ENCODE assay signal across 1 cellular context in genomic region chr2:145012214-145012670, GRCh38.
TF ChIP-seq lines count a peak whose summit lies in the region.

No MANE protein-coding gene starts in this region.

TF ChIP-seq in HEK293, 187 proteins besides CTCF, POLR2A, EP300 and RAD21 (continued from another document):
- TF ChIP-seq ZBTB20 (tag by site-specific recombination; IDR thresholded peaks at IDR 0.05) (peak; percentile 93), ZNF747 (tag by site-specific recombination; IDR thresholded peaks at IDR 0.05) (no peak), HOXD13 (CRISPR knock-in tag; IDR thresholded peaks at IDR 0.05; ENCODE audit: borderline replicate concordance) (0 out of 2 replicates have a peak, but pooled peaks have one; percentile 44), ZNF677 (tag by site-specific recombination; IDR thresholded peaks at IDR 0.05) (no peak), ZSCAN30 (tag by site-specific recombination; IDR thresholded peaks at IDR 0.05) (peak; percentile 20; the same call in 1 of the 2 replicates), ZNF529 (tag by site-specific recombination; IDR thresholded peaks at IDR 0.05; ENCODE audit: insufficient replicate concordance) (no peak), GFI1B (tag by site-specific recombination; IDR thresholded peaks at IDR 0.05) (no peak), ZNF10 (tag by site-specific recombination; IDR thresholded peaks at IDR 0.05) (no peak), ZXDB (tag by site-specific recombination; IDR thresholded peaks at IDR 0.05) (0 out of 2 replicates have a peak, but pooled peaks have one; percentile 49), BCL6B (tag by site-specific recombination; IDR thresholded peaks at IDR 0.05) (no peak), ZNF558 (tag by site-specific recombination; IDR thresholded peaks at IDR 0.05) (no peak), ZNF843 (tag by site-specific recombination; IDR thresholded peaks at IDR 0.05) (peak; percentile 80), PATZ1 (tag by site-specific recombination; IDR thresholded peaks at IDR 0.05) (no peak), ZNF623 (tag by site-specific recombination; IDR thresholded peaks at IDR 0.05) (no peak), ZNF561 (tag by site-specific recombination; IDR thresholded peaks at IDR 0.05; ENCODE audit: borderline replicate concordance) (peak; percentile 88), PRDM4 (tag by site-specific recombination; IDR thresholded peaks at IDR 0.05) (no peak)
- TF ChIP-seq, protein P1, sequence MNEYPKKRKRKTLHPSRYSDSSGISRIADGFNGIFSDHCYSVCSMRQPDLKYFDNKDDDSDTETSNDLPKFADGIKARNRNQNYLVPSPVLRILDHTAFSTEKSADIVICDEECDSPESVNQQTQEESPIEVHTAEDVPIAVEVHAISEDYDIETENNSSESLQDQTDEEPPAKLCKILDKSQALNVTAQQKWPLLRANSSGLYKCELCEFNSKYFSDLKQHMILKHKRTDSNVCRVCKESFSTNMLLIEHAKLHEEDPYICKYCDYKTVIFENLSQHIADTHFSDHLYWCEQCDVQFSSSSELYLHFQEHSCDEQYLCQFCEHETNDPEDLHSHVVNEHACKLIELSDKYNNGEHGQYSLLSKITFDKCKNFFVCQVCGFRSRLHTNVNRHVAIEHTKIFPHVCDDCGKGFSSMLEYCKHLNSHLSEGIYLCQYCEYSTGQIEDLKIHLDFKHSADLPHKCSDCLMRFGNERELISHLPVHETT (tag by site-specific recombination; IDR thresholded peaks at IDR 0.05) = no peak
- TF ChIP-seq, protein P2, sequence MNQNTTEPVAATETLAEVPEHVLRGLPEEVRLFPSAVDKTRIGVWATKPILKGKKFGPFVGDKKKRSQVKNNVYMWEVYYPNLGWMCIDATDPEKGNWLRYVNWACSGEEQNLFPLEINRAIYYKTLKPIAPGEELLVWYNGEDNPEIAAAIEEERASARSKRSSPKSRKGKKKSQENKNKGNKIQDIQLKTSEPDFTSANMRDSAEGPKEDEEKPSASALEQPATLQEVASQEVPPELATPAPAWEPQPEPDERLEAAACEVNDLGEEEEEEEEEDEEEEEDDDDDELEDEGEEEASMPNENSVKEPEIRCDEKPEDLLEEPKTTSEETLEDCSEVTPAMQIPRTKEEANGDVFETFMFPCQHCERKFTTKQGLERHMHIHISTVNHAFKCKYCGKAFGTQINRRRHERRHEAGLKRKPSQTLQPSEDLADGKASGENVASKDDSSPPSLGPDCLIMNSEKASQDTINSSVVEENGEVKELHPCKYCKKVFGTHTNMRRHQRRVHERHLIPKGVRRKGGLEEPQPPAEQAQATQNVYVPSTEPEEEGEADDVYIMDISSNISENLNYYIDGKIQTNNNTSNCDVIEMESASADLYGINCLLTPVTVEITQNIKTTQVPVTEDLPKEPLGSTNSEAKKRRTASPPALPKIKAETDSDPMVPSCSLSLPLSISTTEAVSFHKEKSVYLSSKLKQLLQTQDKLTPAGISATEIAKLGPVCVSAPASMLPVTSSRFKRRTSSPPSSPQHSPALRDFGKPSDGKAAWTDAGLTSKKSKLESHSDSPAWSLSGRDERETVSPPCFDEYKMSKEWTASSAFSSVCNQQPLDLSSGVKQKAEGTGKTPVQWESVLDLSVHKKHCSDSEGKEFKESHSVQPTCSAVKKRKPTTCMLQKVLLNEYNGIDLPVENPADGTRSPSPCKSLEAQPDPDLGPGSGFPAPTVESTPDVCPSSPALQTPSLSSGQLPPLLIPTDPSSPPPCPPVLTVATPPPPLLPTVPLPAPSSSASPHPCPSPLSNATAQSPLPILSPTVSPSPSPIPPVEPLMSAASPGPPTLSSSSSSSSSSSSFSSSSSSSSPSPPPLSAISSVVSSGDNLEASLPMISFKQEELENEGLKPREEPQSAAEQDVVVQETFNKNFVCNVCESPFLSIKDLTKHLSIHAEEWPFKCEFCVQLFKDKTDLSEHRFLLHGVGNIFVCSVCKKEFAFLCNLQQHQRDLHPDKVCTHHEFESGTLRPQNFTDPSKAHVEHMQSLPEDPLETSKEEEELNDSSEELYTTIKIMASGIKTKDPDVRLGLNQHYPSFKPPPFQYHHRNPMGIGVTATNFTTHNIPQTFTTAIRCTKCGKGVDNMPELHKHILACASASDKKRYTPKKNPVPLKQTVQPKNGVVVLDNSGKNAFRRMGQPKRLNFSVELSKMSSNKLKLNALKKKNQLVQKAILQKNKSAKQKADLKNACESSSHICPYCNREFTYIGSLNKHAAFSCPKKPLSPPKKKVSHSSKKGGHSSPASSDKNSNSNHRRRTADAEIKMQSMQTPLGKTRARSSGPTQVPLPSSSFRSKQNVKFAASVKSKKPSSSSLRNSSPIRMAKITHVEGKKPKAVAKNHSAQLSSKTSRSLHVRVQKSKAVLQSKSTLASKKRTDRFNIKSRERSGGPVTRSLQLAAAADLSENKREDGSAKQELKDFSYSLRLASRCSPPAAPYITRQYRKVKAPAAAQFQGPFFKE (tag by site-specific recombination; IDR thresholded peaks at IDR 0.05; ENCODE audit: borderline replicate concordance) = no peak
